ENCODE assay signal across 15 cellular contexts in the genomic region with DNA sequence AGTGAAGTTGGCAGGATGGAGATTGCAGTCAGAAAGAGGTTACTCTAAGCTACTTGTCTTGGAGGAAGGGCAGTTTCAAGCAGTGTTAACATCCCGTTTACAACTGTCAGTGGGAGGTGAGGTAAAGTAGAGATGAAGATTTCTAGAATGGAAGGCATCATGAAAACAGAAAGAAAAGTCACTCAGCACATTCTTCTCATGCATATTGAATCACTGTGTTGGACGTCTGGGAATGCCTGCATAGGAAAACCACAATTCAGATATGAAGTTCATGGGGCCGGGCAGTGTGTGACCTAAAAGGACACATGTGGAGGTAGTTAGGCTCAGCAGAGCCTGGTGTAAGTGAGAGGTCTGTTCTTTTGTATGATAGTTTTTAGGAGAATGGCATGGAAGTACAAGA.
"Had no signal": no experiment of that assay in that cellular context is flagged by ENCODE, and none has a peak within 500 bp of the region (broad histone marks: within the 10 kb centered on the region; RNA-seq: fewer than 3 reads in every experiment).

No MANE protein-coding gene starts in this region.

- DNase-seq: activated CD4-positive, alpha-beta T cell treated with anti-CD3 and anti-CD28 coated beads for 1 hour; activated CD4-positive, alpha-beta T cell treated with anti-CD3 and anti-CD28 coated beads, Interleukin-2, amount 50 U/mL, for 1 hour; activated CD8-positive, alpha-beta T cell treated with anti-CD3 and anti-CD28 coated beads, Interleukin-2, amount 10 ng/mL, durations not matched to agents 7 days and 5 days; activated naive CD4-positive, alpha-beta T cell; cortex of kidney; foreskin melanocyte; hippocampal formation; left cardiac atrium; pancreas; psoas muscle; stimulated activated CD4-positive, alpha-beta T cell treated with anti-CD3 and anti-CD28 coated beads, Interleukin-4, amount 100 ng/mL, for 24 hours; stimulated activated naive CD8-positive, alpha-beta T cell treated with anti-CD3 and anti-CD28 coated beads, Interleukin-15, Interleukin-2, amounts not matched to agents 100 U/mL and 50 U/mL, for 24 hours; T-cell; tibial artery had no signal

- H3K4me3 ChIP-seq: pancreas, psoas muscle, right atrium auricular region, tibial artery had no signal
